In genomic region chr21:35020446-35020845, GRCh38 we compare ENCODE assay signal across 12 cellular contexts. TPM values are rescaled to one million over a fixed set of nuclear protein-coding genes. Genes with fewer than 3 reads are reported as not detected.
DNase-seq lines count a peak whose midpoint lies in the region; ATAC-seq and TF ChIP-seq lines count a peak whose summit lies in the region.
"Had no signal": no experiment of that assay in that cellular context is flagged by ENCODE, and none has a peak within 500 bp of the region (broad histone marks: within the 10 kb centered on the region; RNA-seq: fewer than 3 reads in every experiment).

No MANE protein-coding gene starts in this region.

- H3K27me3 ChIP-seq in SU-DHL-6 (ENCODE audit: low read length), result no peaks in the 10 kb centered on the region

- H3K4me1 Mint-ChIP-seq in activated naive CD4-positive, alpha-beta T cell treated with anti-CD3 and anti-CD28 coated beads, Interleukin-2, amount 50 U/mL, for 24 hours, result peaks cover 90% of the 10 kb centered on the region
- peaks cover 84% of the 10 kb centered on the region for H3K4me1 Mint-ChIP-seq in activated naive CD8-positive, alpha-beta T cell treated with anti-CD3 and anti-CD28 coated beads for 36 hours
- H3K4me1 Mint-ChIP-seq in stimulated activated memory B cell treated with anti-CD40 and anti-IgM and Interleukin-4, amounts not matched to agents 10 μg/mL and 1 μg/mL and 100 μg/mL, for 72 hours, result peaks cover 75% of the 10 kb centered on the region

- H3K79me2 ChIP-seq in SU-DHL-6 (ENCODE audit: insufficient read depth, low read length), result peaks cover 94% of the 10 kb centered on the region

- H3K9me3 ChIP-seq in SU-DHL-6 (ENCODE audit: insufficient read depth, low read length), result no peaks in the 10 kb centered on the region

- H3K27me3 Mint-ChIP-seq in activated naive CD4-positive, alpha-beta T cell treated with anti-CD3 and anti-CD28 coated beads, Interleukin-2, amount 50 U/mL, for 24 hours, result no peaks in the 10 kb centered on the region
- H3K27me3 Mint-ChIP-seq in activated naive CD8-positive, alpha-beta T cell treated with anti-CD3 and anti-CD28 coated beads for 36 hours, result no peaks in the 10 kb centered on the region
- H3K27me3 Mint-ChIP-seq in stimulated activated memory B cell treated with anti-CD40 and anti-IgM and Interleukin-4, amounts not matched to agents 10 μg/mL and 1 μg/mL and 100 μg/mL, for 72 hours, result no peaks in the 10 kb centered on the region

- TF ChIP-seq CTCF in SU-DHL-6 (IDR thresholded peaks at IDR 0.05; ENCODE audit: insufficient read depth, low read length, poor library complexity, severe bottlenecking), result no peak

- H3K9me3 Mint-ChIP-seq in activated naive CD4-positive, alpha-beta T cell treated with anti-CD3 and anti-CD28 coated beads, Interleukin-2, amount 50 U/mL, for 24 hours, result no peaks in the 10 kb centered on the region
- peaks cover 4% of the 10 kb centered on the region for H3K9me3 Mint-ChIP-seq in activated naive CD8-positive, alpha-beta T cell treated with anti-CD3 and anti-CD28 coated beads for 36 hours
- no peaks in the 10 kb centered on the region for H3K9me3 Mint-ChIP-seq in stimulated activated memory B cell treated with anti-CD40 and anti-IgM and Interleukin-4, amounts not matched to agents 10 μg/mL and 1 μg/mL and 100 μg/mL, for 72 hours

- peak overlapping the region; percentile 9 for H3K4me2 ChIP-seq in SU-DHL-6 (ENCODE audit: low read depth, low read length, poor library complexity, severe bottlenecking)

- no peak overlapping the region for H3K4me3 ChIP-seq in SU-DHL-6 (ENCODE audit: insufficient read depth, low read length, poor library complexity, severe bottlenecking)

- peaks cover 20% of the 10 kb centered on the region; the same call in 1 of the 2 replicates for H4K20me1 ChIP-seq in SU-DHL-6 (ENCODE audit: low read depth, low read length)

- peak; percentile 91 for ATAC-seq in stimulated activated memory B cell treated with anti-CD40 and anti-IgM and Interleukin-4, amounts not matched to agents 10 μg/mL and 1 μg/mL and 100 μg/mL, for 72 hours
- ATAC-seq in HG02870 (IDR thresholded peaks at IDR 0.05; ENCODE audit: unreplicated experiment), result no peak

- H3K27ac Mint-ChIP-seq in activated naive CD4-positive, alpha-beta T cell treated with anti-CD3 and anti-CD28 coated beads, Interleukin-2, amount 50 U/mL, for 24 hours, result peak overlapping the region; percentile 87
- peak overlapping the region; percentile 79 for H3K27ac Mint-ChIP-seq in activated naive CD8-positive, alpha-beta T cell treated with anti-CD3 and anti-CD28 coated beads for 36 hours
- H3K27ac Mint-ChIP-seq in stimulated activated memory B cell treated with anti-CD40 and anti-IgM and Interleukin-4, amounts not matched to agents 10 μg/mL and 1 μg/mL and 100 μg/mL, for 72 hours, result peak overlapping the region; percentile 75

- H2AFZ ChIP-seq in SU-DHL-6 (ENCODE audit: low read depth, low read length, severe bottlenecking), result no peak overlapping the region

- no peaks in the 10 kb centered on the region for H3F3A ChIP-seq in SU-DHL-6 (ENCODE audit: insufficient read depth)

- H3K9me2 ChIP-seq in SU-DHL-6 (replicated peaks; ENCODE audit: insufficient read depth, low read length), result no peaks in the 10 kb centered on the region

- no peak overlapping the region for H3K9ac ChIP-seq in SU-DHL-6 (ENCODE audit: low read length)

- H3K27ac ChIP-seq in SU-DHL-6 (ENCODE audit: low read depth, low read length), result 0 out of 2 replicates have a peak overlapping the region, but pooled peaks have one; percentile 0

- DNase-seq in activated naive CD4-positive, alpha-beta T cell (lab: John Stamatoyannopoulos, UW), result no peak
- DNase-seq in activated naive CD8-positive, alpha-beta T cell treated with anti-CD3 and anti-CD28 coated beads for 36 hours, result peak; percentile 43
- no peak for DNase-seq in NCI-H446 treated with DMSO at 0.1 percent for 48 hours (lab: John Stamatoyannopoulos, UW)
- DNase-seq in globus pallidus (ENCODE audit: low spot score), result no peak
- DNase-seq: activated CD4-positive, CD25-positive, alpha-beta regulatory T cell treated with anti-CD3 and anti-CD28 coated beads, Interleukin-2, amount 50 U/mL, for 72 hours; NCI-H2227 treated with DMSO at 0.1 percent for 48 hours; occipital lobe; SIG-M5 had no signal

- H3K36me3 ChIP-seq in SU-DHL-6 (ENCODE audit: low read length), result no peaks in the 10 kb centered on the region

- peaks cover 22% of the 10 kb centered on the region for H3K36me3 Mint-ChIP-seq in activated naive CD4-positive, alpha-beta T cell treated with anti-CD3 and anti-CD28 coated beads, Interleukin-2, amount 50 U/mL, for 24 hours
- H3K36me3 Mint-ChIP-seq in activated naive CD8-positive, alpha-beta T cell treated with anti-CD3 and anti-CD28 coated beads for 36 hours, result peaks cover 31% of the 10 kb centered on the region
- peaks cover 43% of the 10 kb centered on the region for H3K36me3 Mint-ChIP-seq in stimulated activated memory B cell treated with anti-CD40 and anti-IgM and Interleukin-4, amounts not matched to agents 10 μg/mL and 1 μg/mL and 100 μg/mL, for 72 hours

- H3K4me3 Mint-ChIP-seq in activated naive CD4-positive, alpha-beta T cell treated with anti-CD3 and anti-CD28 coated beads, Interleukin-2, amount 50 U/mL, for 24 hours, result peak overlapping the region; percentile 21
- no peak overlapping the region for H3K4me3 Mint-ChIP-seq in activated naive CD8-positive, alpha-beta T cell treated with anti-CD3 and anti-CD28 coated beads for 36 hours
- no peak overlapping the region for H3K4me3 Mint-ChIP-seq in stimulated activated memory B cell treated with anti-CD40 and anti-IgM and Interleukin-4, amounts not matched to agents 10 μg/mL and 1 μg/mL and 100 μg/mL, for 72 hours

RNA-seq across cellular contexts. Expression of gene RUNX1, which starts 28.7 kb away (rescaled TPM):
- total RNA-seq in activated naive CD8-positive, alpha-beta T cell treated with anti-CD3 and anti-CD28 coated beads for 36 hours, result 10 to 100 TPM; 16.6 to 18.0 TPM
